Comparison of ENCODE assay signal across 8 cellular contexts in the genomic region with DNA sequence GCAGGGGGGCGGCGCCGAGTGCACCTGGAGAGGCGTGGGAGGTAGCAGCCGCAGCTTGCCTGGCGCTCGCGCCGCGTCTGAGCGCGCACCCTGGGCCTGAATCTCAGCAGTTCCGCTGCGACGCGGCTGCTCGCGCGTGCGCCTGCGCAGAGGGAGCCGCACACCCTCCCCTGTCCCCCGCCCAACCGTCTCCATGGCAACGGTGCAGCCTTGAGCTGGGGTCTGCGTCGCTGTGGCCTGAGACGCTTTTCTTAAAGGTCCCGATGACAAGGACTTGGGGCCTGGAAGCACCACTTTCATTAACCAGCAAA.
A peak's percentile ranks its signal among the peaks of the same experiment; 100 is the strongest.
DNase-seq lines count a peak whose midpoint lies in the region; TF ChIP-seq lines count a peak whose summit lies in the region.
"Had no signal": no experiment of that assay in that cellular context is flagged by ENCODE, and none has a peak within 500 bp of the region (broad histone marks: within the 10 kb centered on the region; RNA-seq: fewer than 3 reads in every experiment).

TSS of gene PNMA8B (minus strand) at position 79 of the 311 bp plus-strand sequence. CDS start 402 bp downstream, outside the sequence.

- H3K9ac ChIP-seq in MM.1S (ENCODE audit: low read length) (no peak within 1 kb of the TSS), endocrine pancreas (ENCODE audit: control insufficient read depth, insufficient read depth, low read length) (peak within 1 kb of the TSS; percentile 15)

- H3K9me3 ChIP-seq in MM.1S (replicated peaks; ENCODE audit: insufficient read depth, low read length) (no peaks in the 10 kb centered on the region), endocrine pancreas (ENCODE audit: control insufficient read depth, low read length) (no peaks in the 10 kb centered on the region), tibial artery (no peaks in the 10 kb centered on the region)
- H3K9me3 ChIP-seq: neutrophil had no signal

- H3K27me3 ChIP-seq in MM.1S (replicated peaks; ENCODE audit: insufficient read depth, low read length) (peaks cover 93% of the 10 kb centered on the region), endocrine pancreas (ENCODE audit: control insufficient read depth, insufficient read depth, low read length) (no peaks in the 10 kb centered on the region), tibial artery (peaks cover 0 to 25% of the 10 kb centered on the region in 2 donors)

- H4K20me1 ChIP-seq in MM.1S (ENCODE audit: insufficient read depth, low read length): no peaks in the 10 kb centered on the region

- H3K36me3 ChIP-seq in MM.1S (replicated peaks; ENCODE audit: insufficient read depth, low read length) (no peaks in the 10 kb centered on the region), endocrine pancreas (ENCODE audit: control insufficient read depth, insufficient read depth, low read length) (no peaks in the 10 kb centered on the region), tibial artery (no peaks in the 10 kb centered on the region)
- H3K36me3 ChIP-seq: neutrophil had no signal

- intact Hi-C loops in tibial artery (cut with DNase I; ENCODE audit: low total_unique reads): no loop called here

- H3K4me3 ChIP-seq in MM.1S (ENCODE audit: low read length) (no peak within 1 kb of the TSS), endocrine pancreas (ENCODE audit: control insufficient read depth, insufficient read depth, low read length) (no peak within 1 kb of the TSS), tibial artery (peak within 1 kb of the TSS; percentile 34 to 38)

- H3K27ac ChIP-seq in MM.1S (ENCODE audit: low read length) (no peak within 1 kb of the TSS), tibial artery (no peak within 1 kb of the TSS)
- H3K27ac ChIP-seq: neutrophil had no signal

- no peaks in the 10 kb centered on the region for H3F3A ChIP-seq in MM.1S (ENCODE audit: insufficient read depth, low read length)

- H3K4me1 ChIP-seq in MM.1S (ENCODE audit: low read length) (no peaks in the 10 kb centered on the region), endocrine pancreas (ENCODE audit: control insufficient read depth, insufficient read depth, low read length) (no peaks in the 10 kb centered on the region), tibial artery (peaks cover 0 to 41% (median 25%) of the 10 kb centered on the region in 4 donors)

- no peaks in the 10 kb centered on the region for H3K9me2 ChIP-seq in MM.1S (replicated peaks; ENCODE audit: insufficient read depth, low read length)

- H3K4me2 ChIP-seq in MM.1S (ENCODE audit: low read depth, low read length): no peak within 1 kb of the TSS

- no peak for TF ChIP-seq CTCF in MM.1S (IDR thresholded peaks at IDR 0.05; ENCODE audit: low read length)
- TF ChIP-seq CTCF in tibial artery (IDR thresholded peaks at IDR 0.05): no peak

- no peak within 1 kb of the TSS for H2AFZ ChIP-seq in MM.1S (ENCODE audit: low read length)

- DNase-seq in MM.1S (peak; percentile 21), T follicular helper cell (ENCODE audit: low read depth) (peak; percentile 27), midbrain (lab: John Stamatoyannopoulos, UW) (peak; percentile 88), tibial artery (peak in 1 of 2 donors; percentile 69), KG1 (lab: John Stamatoyannopoulos, UW) (no peak), 8988T (no peak)

- H3K79me2 ChIP-seq in MM.1S (ENCODE audit: low read length): no peaks in the 10 kb centered on the region

Comparison
In these comparisons a context has a peak if more than half of its experiments do, and no peak if none do; other contexts are left out.
1. DNase-seq: peak in MM.1S (single experiment), T follicular helper cell (single experiment) and midbrain (single experiment); none in KG1 (single experiment) and 8988T (single experiment).
2. H3K4me3 ChIP-seq: peak in tibial artery (2 of 2); none in MM.1S (single experiment) and endocrine pancreas (single experiment).